In genomic region chr2:231187736-231188505, GRCh38 we compare ENCODE assay signal across 1 cellular context.
TF ChIP-seq lines count a peak whose summit lies in the region.

No MANE protein-coding gene starts in this region.

TF ChIP-seq in H1, 55 proteins besides CTCF, POLR2A, EP300 and RAD21:
- TF ChIP-seq BRCA1 (IDR thresholded peaks at IDR 0.05; ENCODE audit: low read depth, low read length) (no peak), MAFK (IDR thresholded peaks at IDR 0.05; ENCODE audit: low read depth, low read length) (no peak), KDM1A (IDR thresholded peaks at IDR 0.05; ENCODE audit: borderline replicate concordance, low read length) (no peak), E2F6 (IDR thresholded peaks at IDR 0.05) (no peak), SIRT6 (IDR thresholded peaks at IDR 0.05; ENCODE audit: low read length) (no peak), BACH1 (IDR thresholded peaks at IDR 0.05; ENCODE audit: low read length) (no peak), TBP (IDR thresholded peaks at IDR 0.05; ENCODE audit: low read depth, low read length) (no peak), RNF2 (IDR thresholded peaks at IDR 0.05; ENCODE audit: borderline replicate concordance, low read depth, low read length, missing control alignments, poor library complexity, severe bottlenecking) (no peak)
